10 cellular contexts compared by ENCODE assay signal in the genomic region with DNA sequence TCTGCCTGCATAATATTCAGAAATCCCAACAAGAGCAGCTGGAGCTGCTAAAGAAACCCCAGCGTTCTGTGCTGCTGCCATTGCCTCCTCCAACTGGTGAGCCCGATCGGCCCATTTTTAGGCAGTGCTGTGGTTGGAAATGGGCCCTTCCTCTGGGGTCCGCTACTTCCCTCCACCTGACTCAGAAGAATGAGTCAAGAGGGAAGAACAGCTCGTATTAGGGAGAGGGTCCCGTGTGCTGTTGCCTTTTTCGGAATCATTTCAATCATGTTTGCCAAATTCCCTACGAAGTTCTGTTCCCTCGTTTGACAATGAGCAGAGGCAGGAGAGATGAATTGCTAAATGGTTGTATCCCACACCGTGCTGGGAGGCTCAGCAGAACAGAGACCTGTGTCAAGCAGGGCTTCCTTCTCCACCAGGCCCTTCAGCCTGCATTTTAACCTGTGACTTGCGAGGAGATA. TPM values are rescaled to one million over a fixed set of nuclear protein-coding genes. Genes with fewer than 3 reads are reported as not detected.
DNase-seq lines count a peak whose midpoint lies in the region; ATAC-seq and TF ChIP-seq lines count a peak whose summit lies in the region.
"Had no signal": no experiment of that assay in that cellular context is flagged by ENCODE, and none has a peak within 500 bp of the region (broad histone marks: within the 10 kb centered on the region; RNA-seq: fewer than 3 reads in every experiment).

No MANE protein-coding gene starts in this region.

- TF ChIP-seq POLR2A in transverse colon (IDR thresholded peaks at IDR 0.05), result no peak

- TF ChIP-seq CTCF in transverse colon (IDR thresholded peaks at IDR 0.05) (no peak), endodermal cell (conservative IDR thresholded peaks at IDR 0.05) (no peak)

- DNase-seq in SIG-M5 treated with dmso at 0.1 percent for 504 hours (lab: John Stamatoyannopoulos, UW; ENCODE audit: unreplicated experiment) (peak; percentile 34), SIG-M5 (lab: John Stamatoyannopoulos, UW) (no peak), transverse colon (no peak), endodermal cell (no peak), NCI-H146 treated with DMSO at 0.1 percent for 48 hours (lab: John Stamatoyannopoulos, UW; ENCODE audit: unreplicated experiment) (no peak)
- DNase-seq in effector memory CD8-positive, alpha-beta T cell, result no peak
- DNase-seq: 8988T had no signal

- peak overlapping the region; percentile 57 to 76 for H3K27ac Mint-ChIP-seq in effector memory CD8-positive, alpha-beta T cell
- H3K27ac Mint-ChIP-seq in endodermal cell, result no peak overlapping the region

- ATAC-seq in effector memory CD8-positive, alpha-beta T cell (replicated peaks), result no peak
- no peak for ATAC-seq in GM19395 (IDR thresholded peaks at IDR 0.05; ENCODE audit: unreplicated experiment)

- H3K27me3 Mint-ChIP-seq in effector memory CD8-positive, alpha-beta T cell, result no peaks in the 10 kb centered on the region
- H3K27me3 Mint-ChIP-seq in endodermal cell (ENCODE audit: insufficient read depth), result no peaks in the 10 kb centered on the region

- peaks cover 11% of the 10 kb centered on the region for H3K4me1 ChIP-seq in mucosa of stomach (ENCODE audit: control insufficient read depth, insufficient read depth, low read length)
- H3K4me1 ChIP-seq in transverse colon, result peaks cover 5 to 24% (median 22%) of the 10 kb centered on the region in 4 donors
- H3K4me1 ChIP-seq in endodermal cell (ENCODE audit: control insufficient read depth, insufficient read depth, low read length), result no peaks in the 10 kb centered on the region

- WGBS in transverse colon (ENCODE audit: low coverage in 1 of 2), 2 donors, result 68 to 80% methylated on average over 2 to 11 of the region's 11 CpGs
- WGBS in endodermal cell (ENCODE audit: insufficient coverage in 1 of 2, insufficient read length in 1 of 2), 2 experiments, result 84 to 85% methylated on average over 6 to 11 of the region's 11 CpGs

- no peaks in the 10 kb centered on the region for H3K36me3 ChIP-seq in mucosa of stomach (ENCODE audit: control insufficient read depth, insufficient read depth, low read length)
- H3K36me3 ChIP-seq in transverse colon, result no peaks in the 10 kb centered on the region
- no peaks in the 10 kb centered on the region for H3K36me3 ChIP-seq in endodermal cell (ENCODE audit: control insufficient read depth, insufficient read depth, low read length)
- H3K36me3 ChIP-seq: neutrophil had no signal

- TF ChIP-seq EP300 in transverse colon (IDR thresholded peaks at IDR 0.05; ENCODE audit: low read depth), result no peak

- H3K9ac ChIP-seq in mucosa of stomach (ENCODE audit: low read length), result peak overlapping the region; percentile 35
- H3K9ac ChIP-seq in endodermal cell (ENCODE audit: extremely low read depth, low read length, poor library complexity, severe bottlenecking), result no peak overlapping the region

- in situ Hi-C loops in transverse colon (cut with MboI; ENCODE audit: low pct_ligation_motif_present in 1 of 4, low pct_unique_long_range_greater_than_20kb in 1 of 4, low sequenced_read_pairs in 3 of 4), result no loop called here

- peaks cover 2 to 9% of the 10 kb centered on the region in 2 donors for H3K4me1 Mint-ChIP-seq in effector memory CD8-positive, alpha-beta T cell (ENCODE audit: low read depth in 2 of 2)
- no peaks in the 10 kb centered on the region for H3K4me1 Mint-ChIP-seq in endodermal cell

- intact Hi-C loops in transverse colon (cut with DNase I; ENCODE audit: low total_unique reads), result no loop called here

- no peak overlapping the region for H3K4me3 Mint-ChIP-seq in effector memory CD8-positive, alpha-beta T cell
- H3K4me3 Mint-ChIP-seq in endodermal cell, result no peak overlapping the region

- H3K4me3 ChIP-seq in mucosa of stomach (ENCODE audit: low read length) (no peak overlapping the region), transverse colon (no peak overlapping the region), endodermal cell (ENCODE audit: low read length) (no peak overlapping the region)

- peaks cover 3% of the 10 kb centered on the region for H3K36me3 Mint-ChIP-seq in effector memory CD8-positive, alpha-beta T cell (ENCODE audit: insufficient read depth)
- H3K36me3 Mint-ChIP-seq in endodermal cell (ENCODE audit: low read depth), result no peaks in the 10 kb centered on the region

- no peaks in the 10 kb centered on the region for H3K27me3 ChIP-seq in mucosa of stomach (ENCODE audit: control insufficient read depth, insufficient read depth, low read length)
- H3K27me3 ChIP-seq in transverse colon, result no peaks in the 10 kb centered on the region
- H3K27me3 ChIP-seq in endodermal cell (ENCODE audit: control insufficient read depth, insufficient read depth, low read length, poor library complexity, severe bottlenecking), result no peaks in the 10 kb centered on the region
- H3K27me3 ChIP-seq: neutrophil had no signal

- peaks cover 7 to 12% of the 10 kb centered on the region in 2 donors for H3K9me3 Mint-ChIP-seq in effector memory CD8-positive, alpha-beta T cell
- H3K9me3 Mint-ChIP-seq in endodermal cell, result no peaks in the 10 kb centered on the region

- H3K9me3 ChIP-seq in mucosa of stomach (ENCODE audit: control insufficient read depth, low read length) (no peaks in the 10 kb centered on the region), transverse colon (no peaks in the 10 kb centered on the region), endodermal cell (ENCODE audit: control insufficient read depth, low read length) (no peaks in the 10 kb centered on the region)
- H3K9me3 ChIP-seq: neutrophil had no signal

- H3K27ac ChIP-seq in transverse colon, result peak overlapping the region; percentile 81 to 93 (median 86)
- no peak overlapping the region for H3K27ac ChIP-seq in endodermal cell (ENCODE audit: low read depth, low read length)
- H3K27ac ChIP-seq: neutrophil had no signal

RNA-seq across cellular contexts. Expression of gene THBS2, which starts 38.4 kb away (rescaled TPM):
- 10 to 100 TPM; 11.5 to 25.5 (median 18.1) TPM for total RNA-seq in transverse colon
- under 1 TPM; 0.93 to 0.99 TPM for total RNA-seq in endodermal cell
- 4.7 TPM for polyA plus RNA-seq in endodermal cell (2013, experiment 1 of 2)
- polyA plus RNA-seq in endodermal cell (2013, experiment 2 of 2), result 6.5 TPM

Comparison
In these comparisons a context has a peak if more than half of its experiments do, and no peak if none do; other contexts are left out.
1. RNA of gene THBS2, which starts 38.4 kb away (total RNA-seq): 11.5 to 25.5 TPM in transverse colon; 0.93 to 0.99 TPM in endodermal cell; every median in the first group is over 4 times any median in the second.